In the genomic region with DNA sequence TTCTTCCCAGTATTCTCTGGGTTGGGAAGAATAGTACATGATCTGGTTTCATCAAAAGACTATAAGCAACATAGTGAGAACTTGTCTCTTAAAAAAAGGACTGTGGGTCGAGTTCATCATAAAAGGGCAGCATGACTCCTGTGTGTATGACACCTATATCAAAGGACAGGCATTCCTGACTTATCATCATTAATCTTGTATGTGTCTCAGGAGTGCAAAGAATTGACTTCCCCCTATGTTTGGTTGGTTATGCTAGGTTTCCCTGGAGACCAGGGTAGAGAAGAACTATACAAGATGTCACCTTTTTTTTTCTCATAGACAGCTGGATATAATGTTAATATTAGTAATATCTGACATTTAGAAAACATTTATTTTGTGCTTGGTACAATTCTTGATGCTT, we compare ENCODE assay signal across 12 cellular contexts.
"Had no signal": no experiment of that assay in that cellular context is flagged by ENCODE, and none has a peak within 500 bp of the region (broad histone marks: within the 10 kb centered on the region; RNA-seq: fewer than 3 reads in every experiment).

No MANE protein-coding gene starts in this region.

- H3K27ac ChIP-seq: epithelial cell of prostate had no signal

- H3K4me3 ChIP-seq: lung had no signal

- DNase-seq: activated CD4-positive, alpha-beta T cell treated with anti-CD3 and anti-CD28 coated beads, Interleukin-2, amount 10 ng/mL, durations not matched to agents 24 days and 14 days; activated naive CD4-positive, alpha-beta T cell treated with anti-CD3 and anti-CD28 coated beads for 36 hours; caudate nucleus; cortex of kidney; effector memory CD4-positive, alpha-beta T cell; hypothalamus; left colon; stimulated activated CD4-positive, alpha-beta T cell treated with anti-CD3 and anti-CD28 coated beads, Interleukin-4, amount 100 ng/mL, for 24 hours had no signal

- ATAC-seq: left colon; natural killer cell treated with Interleukin-12 subunit alpha and Interleukin-12 subunit beta and Interleukin-15 and Interleukin-18, amount 100 ng/mL, for 72 hours; WTC11 had no signal
